25 cellular contexts compared by ENCODE assay signal in genomic region chr7:151835636-151836035, GRCh38.
"Had no signal": no experiment of that assay in that cellular context is flagged by ENCODE, and none has a peak within 500 bp of the region (broad histone marks: within the 10 kb centered on the region; RNA-seq: fewer than 3 reads in every experiment).

No MANE protein-coding gene starts in this region.

- H3K27me3 Mint-ChIP-seq: activated CD4-positive, alpha-beta T cell treated with anti-CD3 and anti-CD28 coated beads, Interleukin-2, amount 10 ng/mL, durations not matched to agents 24 days and 14 days; activated naive CD8-positive, alpha-beta T cell treated with anti-CD3 and anti-CD28 coated beads for 36 hours; T-helper 17 cell had no signal

- H3K36me3 Mint-ChIP-seq: WTC11 had no signal

- DNase-seq: activated CD4-positive, alpha-beta T cell treated with anti-CD3 and anti-CD28 coated beads for 1 hour; activated CD4-positive, alpha-beta T cell treated with anti-CD3 and anti-CD28 coated beads, Interleukin-2, amount 10 ng/mL, durations not matched to agents 24 days and 14 days; activated CD4-positive, alpha-beta T cell treated with anti-CD3 and anti-CD28 coated beads, Interleukin-2, amount 50 U/mL, for 48 hours; activated CD8-positive, alpha-beta memory T cell treated with anti-CD3 and anti-CD28 coated beads for 24 hours; activated gamma-delta T cell; activated naive CD4-positive, alpha-beta T cell treated with anti-CD3 and anti-CD28 coated beads for 36 hours; activated naive CD8-positive, alpha-beta T cell treated with anti-CD3 and anti-CD28 coated beads for 36 hours; activated T-cell treated with anti-CD3 and anti-CD28 coated beads, Interleukin-2, amount 50 U/mL, for 4 hours; anterior cingulate cortex; caudate nucleus; Kasumi-1; KBM-7; NCI-H1105 treated with DMSO at 0.1 percent for 48 hours; NCI-H1436 treated with DMSO at 0.1 percent for 48 hours; NCI-H187; NCI-H2081; NCI-H510A treated with DMSO at 0.1 percent for 48 hours; NCI-H69; NK-92 treated with Interleukin-12 subunit alpha and Interleukin-12 subunit beta, amount 100 ng/mL, for 24 hours; Peyer's patch; SIG-M5; T-helper 17 cell; T-helper 9 cell had no signal

- H3K9me3 Mint-ChIP-seq: activated CD4-positive, alpha-beta T cell treated with anti-CD3 and anti-CD28 coated beads, Interleukin-2, amount 10 ng/mL, durations not matched to agents 24 days and 14 days; activated naive CD4-positive, alpha-beta T cell treated with anti-CD3 and anti-CD28 coated beads for 36 hours; activated naive CD8-positive, alpha-beta T cell treated with anti-CD3 and anti-CD28 coated beads for 36 hours; activated T-cell treated with anti-CD3 and anti-CD28 coated beads, Interleukin-2, amount 50 U/mL, for 4 hours; WTC11 had no signal

- ATAC-seq: activated T-cell treated with anti-CD3 and anti-CD28 coated beads, Interleukin-2, amount 50 U/mL, for 4 hours; T-helper 17 cell; WTC11 had no signal

- H3K27me3 ChIP-seq: Peyer's patch had no signal

- H3K4me3 Mint-ChIP-seq: activated CD4-positive, alpha-beta T cell treated with anti-CD3 and anti-CD28 coated beads, Interleukin-2, amount 10 ng/mL, durations not matched to agents 24 days and 14 days; activated naive CD4-positive, alpha-beta T cell treated with anti-CD3 and anti-CD28 coated beads for 36 hours; activated naive CD8-positive, alpha-beta T cell treated with anti-CD3 and anti-CD28 coated beads for 36 hours; activated T-cell treated with anti-CD3 and anti-CD28 coated beads, Interleukin-2, amount 50 U/mL, for 4 hours; T-helper 17 cell; WTC11 had no signal

- H3K27ac ChIP-seq: Peyer's patch, RWPE1 had no signal

- H3K27ac Mint-ChIP-seq: activated CD4-positive, alpha-beta T cell treated with anti-CD3 and anti-CD28 coated beads, Interleukin-2, amount 10 ng/mL, durations not matched to agents 24 days and 14 days; activated naive CD4-positive, alpha-beta T cell treated with anti-CD3 and anti-CD28 coated beads for 36 hours; activated naive CD8-positive, alpha-beta T cell treated with anti-CD3 and anti-CD28 coated beads for 36 hours; T-helper 17 cell; WTC11 had no signal

- H3K4me3 ChIP-seq: Peyer's patch had no signal

- H3K9me3 ChIP-seq: Peyer's patch had no signal
